ENCODE assay signal across 8 cellular contexts in the genomic region with DNA sequence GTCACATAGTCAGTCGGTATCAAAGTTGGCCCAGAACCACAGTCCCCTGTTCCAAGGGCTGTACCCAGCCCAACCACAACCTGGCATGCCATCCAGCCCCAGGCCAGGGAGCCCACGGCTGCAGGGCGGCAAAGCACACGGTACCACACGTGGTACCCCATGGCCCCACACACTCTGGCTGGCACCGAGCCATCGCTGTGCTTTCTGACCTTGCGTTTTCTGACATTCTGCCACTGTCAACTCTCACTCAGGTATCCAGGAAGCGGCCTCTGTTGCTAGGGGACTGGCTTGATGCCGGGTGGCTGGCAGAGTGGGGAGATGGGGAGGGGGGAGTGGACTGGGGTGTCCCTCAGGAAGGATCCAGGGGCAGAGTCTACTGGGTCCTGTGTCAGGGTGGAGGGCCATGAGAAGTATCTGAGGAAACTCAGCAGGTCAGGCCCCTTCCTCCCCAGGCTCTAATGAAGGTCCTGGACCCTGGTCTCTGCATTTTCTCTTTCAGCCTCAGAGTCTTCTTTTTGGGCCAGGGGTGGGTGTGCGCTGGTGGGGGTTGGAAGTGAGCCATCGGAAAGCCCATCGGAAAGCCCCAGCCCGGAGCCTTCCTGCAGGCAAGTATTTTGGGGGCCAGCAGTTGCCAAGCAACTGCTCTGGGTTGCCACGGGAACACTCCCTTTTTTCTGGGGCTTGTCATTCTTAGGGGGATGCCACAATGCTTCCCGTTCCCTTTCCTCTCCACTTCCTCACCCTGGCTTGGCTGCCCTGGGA. TPM values are rescaled to one million over a fixed set of nuclear protein-coding genes. Genes with fewer than 3 reads are reported as not detected.
DNase-seq lines count a peak whose midpoint lies in the region; ATAC-seq, FAIRE-seq and TF ChIP-seq lines count a peak whose summit lies in the region.

No MANE protein-coding gene starts in this region.

- peak overlapping the region in 7 of 8 donors; percentile 45 to 87 (median 72) for H3K4me3 Mint-ChIP-seq in CD4-positive, alpha-beta memory T cell
- H3K4me3 Mint-ChIP-seq in activated naive CD8-positive, alpha-beta T cell treated with anti-CD3 and anti-CD28 coated beads, Interleukin-2, amount 50 U/mL, for 24 hours: peak overlapping the region; percentile 26
- no peak overlapping the region for H3K4me3 Mint-ChIP-seq in progenitor cell of endocrine pancreas (ENCODE audit: low read depth)
- H3K4me3 Mint-ChIP-seq in MCF 10A (ENCODE audit: unreplicated experiment): no peak overlapping the region

- H3K4me1 ChIP-seq in CD4-positive, alpha-beta memory T cell (ENCODE audit: insufficient read depth, low read length): peaks cover 96% of the 10 kb centered on the region

- no peak for FAIRE-seq in urothelium cell line (lab: Jason Lieb, UNC)

- peaks cover 0 to 2% of the 10 kb centered on the region in 2 donors for H3K36me3 Mint-ChIP-seq in CD4-positive, alpha-beta memory T cell
- H3K36me3 Mint-ChIP-seq in activated naive CD8-positive, alpha-beta T cell treated with anti-CD3 and anti-CD28 coated beads, Interleukin-2, amount 50 U/mL, for 24 hours (ENCODE audit: low read depth): peaks cover 3% of the 10 kb centered on the region
- H3K36me3 Mint-ChIP-seq in progenitor cell of endocrine pancreas (ENCODE audit: insufficient read depth) (no peaks in the 10 kb centered on the region), MCF 10A (ENCODE audit: insufficient read depth, unreplicated experiment) (no peaks in the 10 kb centered on the region)

- H3K4me3 ChIP-seq in CD4-positive, alpha-beta memory T cell (ENCODE audit: low read length in 2 of 2): peak overlapping the region in 1 of 2 donors; percentile 44
- H3K4me3 ChIP-seq in neural cell (ENCODE audit: low read length): peak overlapping the region; percentile 28

- H3K27ac ChIP-seq in CD4-positive, alpha-beta memory T cell (ENCODE audit: low read depth, low read length): peak overlapping the region; percentile 95
- peak overlapping the region; percentile 31 for H3K27ac ChIP-seq in neural cell (ENCODE audit: low read length)

- no peaks in the 10 kb centered on the region for H3K27me3 ChIP-seq in CD4-positive, alpha-beta memory T cell (ENCODE audit: insufficient read depth, low read length)
- no peaks in the 10 kb centered on the region for H3K27me3 ChIP-seq in neural cell (ENCODE audit: insufficient read depth, low read depth, low read length)

- no TSS peak for BruUV-seq in MCF 10A (replicated peaks; lab: Mats Ljungman, UMichigan)

- H4K20me1 ChIP-seq in neural cell (ENCODE audit: insufficient read depth): no peaks in the 10 kb centered on the region

- H3K9ac ChIP-seq in neural cell (ENCODE audit: low read length): peak overlapping the region; percentile 11

- no peaks in the 10 kb centered on the region for H3K9me2 ChIP-seq in neural cell (ENCODE audit: insufficient read depth, low read length)

- no peak overlapping the region for H2AFZ ChIP-seq in neural cell (ENCODE audit: low read depth, low read length)

- no peak for TF ChIP-seq CTCF in neural cell (IDR thresholded peaks at IDR 0.05; ENCODE audit: poor library complexity, severe bottlenecking)
- no peak for TF ChIP-seq CTCF in progenitor cell of endocrine pancreas (IDR thresholded peaks at IDR 0.05; ENCODE audit: unreplicated experiment)
- no peak for TF ChIP-seq CTCF in MCF 10A (IDR thresholded peaks at IDR 0.05; ENCODE audit: unreplicated experiment)

- no peak for TF ChIP-seq RAD21 in neural cell (conservative IDR thresholded peaks at IDR 0.05)

- no peaks in the 10 kb centered on the region for H3K9me3 ChIP-seq in CD4-positive, alpha-beta memory T cell (ENCODE audit: control insufficient read depth in 1 of 2, low read length in 2 of 2)
- no peaks in the 10 kb centered on the region for H3K9me3 ChIP-seq in neural cell (ENCODE audit: low read length)

- CTCF ChIA-PET in CD4-positive, alpha-beta memory T cell (lab: Charles Lee; ENCODE audit: partially characterized antibody): interaction anchor here (8.1 to 19.9 kb wide), 2 partner anchors 11 to 34 kb away, joined by 282 to 596 read pairs; partner anchors contain the start of gene RALGDS
- CTCF ChIA-PET in MCF 10A (lab: Yijun Ruan, JAX): interaction anchor here (0.6 to 7.9 kb wide), 4 partner anchors 8 to 1732 kb away, joined by 3 to 119 read pairs (median 9); no protein-coding TSS in a partner anchor

- peak; percentile 81 to 96 (median 86) for DNase-seq in CD4-positive, alpha-beta memory T cell
- peak; percentile 55 to 88 (median 78) for DNase-seq in T-helper 2 cell
- DNase-seq in activated naive CD8-positive, alpha-beta T cell treated with anti-CD3 and anti-CD28 coated beads, Interleukin-2, amount 50 U/mL, for 24 hours: peak; percentile 70
- DNase-seq in progenitor cell of endocrine pancreas (ENCODE audit: low spot score, unreplicated experiment): no peak
- no peak for DNase-seq in urothelium cell line (ENCODE audit: low spot score)
- no peak for DNase-seq in MCF 10A (ENCODE audit: unreplicated experiment)

- no peak for TF ChIP-seq EP300 in neural cell (conservative IDR thresholded peaks at IDR 0.05; ENCODE audit: poor library complexity, severe bottlenecking)

- no peak overlapping the region for H3K4me2 ChIP-seq in neural cell (ENCODE audit: low read length)

- no peaks in the 10 kb centered on the region for H3K27me3 Mint-ChIP-seq in CD4-positive, alpha-beta memory T cell
- H3K27me3 Mint-ChIP-seq in activated naive CD8-positive, alpha-beta T cell treated with anti-CD3 and anti-CD28 coated beads, Interleukin-2, amount 50 U/mL, for 24 hours: no peaks in the 10 kb centered on the region
- H3K27me3 Mint-ChIP-seq in progenitor cell of endocrine pancreas (no peaks in the 10 kb centered on the region), MCF 10A (ENCODE audit: insufficient read depth, unreplicated experiment) (no peaks in the 10 kb centered on the region)

- peak; percentile 22 for ATAC-seq in activated naive CD8-positive, alpha-beta T cell treated with anti-CD3 and anti-CD28 coated beads, Interleukin-2, amount 50 U/mL, for 24 hours
- no peak for ATAC-seq in HG03025 (IDR thresholded peaks at IDR 0.05; ENCODE audit: low FRiP score, unreplicated experiment)

- H3K79me2 ChIP-seq in neural cell (replicated peaks; ENCODE audit: insufficient read depth, low read length): peaks cover 83% of the 10 kb centered on the region

- H3K27ac Mint-ChIP-seq in CD4-positive, alpha-beta memory T cell: peak overlapping the region; percentile 97 to 100 (median 98)
- peak overlapping the region; percentile 80 for H3K27ac Mint-ChIP-seq in activated naive CD8-positive, alpha-beta T cell treated with anti-CD3 and anti-CD28 coated beads, Interleukin-2, amount 50 U/mL, for 24 hours
- no peak overlapping the region for H3K27ac Mint-ChIP-seq in progenitor cell of endocrine pancreas
- H3K27ac Mint-ChIP-seq in MCF 10A (ENCODE audit: low read depth, unreplicated experiment): no peak overlapping the region

- intact Hi-C loops in CD4-positive, alpha-beta memory T cell (cut with micrococcal nuclease): loop anchor here (1.0 kb wide), 1 partner anchor 9 kb away; no protein-coding TSS in a partner anchor
- intact Hi-C loops in MCF 10A (cut with micrococcal nuclease): no loop called here

- H3K9me3 Mint-ChIP-seq in CD4-positive, alpha-beta memory T cell: no peaks in the 10 kb centered on the region
- no peaks in the 10 kb centered on the region for H3K9me3 Mint-ChIP-seq in activated naive CD8-positive, alpha-beta T cell treated with anti-CD3 and anti-CD28 coated beads, Interleukin-2, amount 50 U/mL, for 24 hours
- H3K9me3 Mint-ChIP-seq in progenitor cell of endocrine pancreas (ENCODE audit: low read depth) (no peaks in the 10 kb centered on the region), MCF 10A (ENCODE audit: unreplicated experiment) (no peaks in the 10 kb centered on the region)

- POLR2A ChIA-PET in CD4-positive, alpha-beta memory T cell (lab: Charles Lee; ENCODE audit: partially characterized antibody): interaction anchor here (5.9 to 13.6 kb wide), 3 partner anchors 11 to 111 kb away, joined by 59 to 424 read pairs (median 345); partner anchors contain the start of genes GTF3C5 and RALGDS
- POLR2A ChIA-PET in MCF 10A (lab: Yijun Ruan, JAX): interaction anchor here (1.9 kb wide), 1 partner anchor 8 kb away, joined by 7 read pairs; no protein-coding TSS in a partner anchor

- H3F3A ChIP-seq in neural cell (ENCODE audit: insufficient read depth, low read length, poor library complexity, severe bottlenecking): no peaks in the 10 kb centered on the region

- peaks cover 4% of the 10 kb centered on the region for H3K36me3 ChIP-seq in CD4-positive, alpha-beta memory T cell (ENCODE audit: insufficient read depth, low read length)
- no peaks in the 10 kb centered on the region for H3K36me3 ChIP-seq in neural cell (ENCODE audit: insufficient read depth, low read length)

- peaks cover 41 to 79% (median 60%) of the 10 kb centered on the region in 4 donors for H3K4me1 Mint-ChIP-seq in CD4-positive, alpha-beta memory T cell
- H3K4me1 Mint-ChIP-seq in activated naive CD8-positive, alpha-beta T cell treated with anti-CD3 and anti-CD28 coated beads, Interleukin-2, amount 50 U/mL, for 24 hours: peaks cover 74% of the 10 kb centered on the region
- H3K4me1 Mint-ChIP-seq in progenitor cell of endocrine pancreas (ENCODE audit: low read depth) (peaks cover 13% of the 10 kb centered on the region), MCF 10A (ENCODE audit: insufficient read depth, unreplicated experiment) (peaks cover 8% of the 10 kb centered on the region)

RNA-seq across cellular contexts. Expression of gene RALGDS, which starts 21.0 kb away (rescaled TPM):
- 100 to 1,000 TPM; 123 to 131 TPM for total RNA-seq in CD4-positive, alpha-beta memory T cell
- 10 to 100 TPM; 27.9 to 67.8 TPM for polyA plus RNA-seq in CD4-positive, alpha-beta memory T cell
- 174 and 253 TPM in 2 replicates for polyA plus RNA-seq in neural cell
- polyA minus RNA-seq in neural cell: 152 and 161 TPM in 2 replicates
- total RNA-seq in progenitor cell of endocrine pancreas: 82.3 and 84.6 TPM in 2 replicates
- 14.2 and 15.4 TPM in 2 replicates for total RNA-seq in MCF 10A (2022)

RNA-seq across cellular contexts. Expression of gene GBGT1, which starts 21.7 kb away (rescaled TPM):
- 1 to 10 TPM; 3.6 to 6.3 TPM for total RNA-seq in CD4-positive, alpha-beta memory T cell
- under 1 TPM; 0.16 to 0.50 TPM for polyA plus RNA-seq in CD4-positive, alpha-beta memory T cell
- not detected in 2 replicates for polyA plus RNA-seq in neural cell
- polyA minus RNA-seq in neural cell: not detected in 2 replicates
- total RNA-seq in progenitor cell of endocrine pancreas (5.2 and 7.3 TPM in 2 replicates), MCF 10A (2022) (not detected in 2 replicates)

Comparison
In these comparisons a context has a peak if more than half of its experiments do, and no peak if none do; other contexts are left out.
1. DNase-seq: peak in CD4-positive, alpha-beta memory T cell (5 of 5), T-helper 2 cell (5 of 5) and activated naive CD8-positive, alpha-beta T cell treated with anti-CD3 and anti-CD28 coated beads, Interleukin-2, amount 50 U/mL, for 24 hours (single experiment); none in progenitor cell of endocrine pancreas (single experiment), urothelium cell line (single experiment) and MCF 10A (single experiment).
2. H3K27ac Mint-ChIP-seq: peak in CD4-positive, alpha-beta memory T cell (7 of 7) and activated naive CD8-positive, alpha-beta T cell treated with anti-CD3 and anti-CD28 coated beads, Interleukin-2, amount 50 U/mL, for 24 hours (single experiment); none in progenitor cell of endocrine pancreas (single experiment) and MCF 10A (single experiment).
3. H3K4me3 Mint-ChIP-seq: peak in CD4-positive, alpha-beta memory T cell (7 of 8) and activated naive CD8-positive, alpha-beta T cell treated with anti-CD3 and anti-CD28 coated beads, Interleukin-2, amount 50 U/mL, for 24 hours (single experiment); none in progenitor cell of endocrine pancreas (single experiment) and MCF 10A (single experiment).